In the genomic region with DNA sequence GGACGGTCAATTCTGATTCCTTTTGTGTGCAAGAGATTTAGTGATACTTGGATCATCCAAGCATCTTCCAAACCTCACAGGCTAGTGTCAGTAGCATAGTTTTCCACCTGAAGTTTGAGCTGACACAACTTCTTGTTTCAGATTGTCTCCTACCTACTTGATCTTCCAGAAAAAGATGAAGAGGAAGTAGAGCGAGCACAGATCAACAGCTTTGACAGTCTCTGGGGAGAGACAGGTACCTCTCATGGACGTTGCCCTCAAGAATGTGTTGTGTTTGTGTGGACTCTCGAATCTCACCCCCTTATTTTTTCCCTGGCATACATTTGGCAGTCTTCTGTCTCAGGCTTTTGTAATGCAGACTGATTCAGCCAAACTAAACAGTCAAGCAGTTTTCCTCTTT, we compare ENCODE assay signal across 14 cellular contexts. TPM values are rescaled to one million over a fixed set of nuclear protein-coding genes. Genes with fewer than 3 reads are reported as not detected.
DNase-seq lines count a peak whose midpoint lies in the region; ATAC-seq and TF ChIP-seq lines count a peak whose summit lies in the region.
"Had no signal": no experiment of that assay in that cellular context is flagged by ENCODE, and none has a peak within 500 bp of the region (broad histone marks: within the 10 kb centered on the region; RNA-seq: fewer than 3 reads in every experiment).

No MANE protein-coding gene starts in this region.

- H3K27me3 ChIP-seq in IMR-90 (ENCODE audit: control insufficient read depth, insufficient read depth, low read length) = no peaks in the 10 kb centered on the region
- H3K27me3 ChIP-seq: tibial artery had no signal

- no peak overlapping the region for H4K91ac ChIP-seq in IMR-90 (ENCODE audit: insufficient read depth, low read depth, low read length)

- no peak overlapping the region for H3K18ac ChIP-seq in IMR-90 (ENCODE audit: low read depth, low read length)

- H2BK120ac ChIP-seq in IMR-90 (ENCODE audit: low read depth, low read length) = no peak overlapping the region

- no peak overlapping the region; the same call in 1 of the 2 replicates for H4K5ac ChIP-seq in IMR-90 (ENCODE audit: low read depth, low read length)

- H4K20me1 ChIP-seq in IMR-90 (ENCODE audit: insufficient read depth, low read length) = peaks cover 4% of the 10 kb centered on the region; the same call in 1 of the 2 replicates

- no CpG with 5 or more reads among the region's 4 CpGs for WGBS in IMR-90 (ENCODE audit: extremely low coverage in 2 of 2, insufficient read length in 1 of 2), 2 experiments

- no peak overlapping the region; the same call in 1 of the 2 replicates for H2AK5ac ChIP-seq in IMR-90 (ENCODE audit: low read depth, low read length)

- no peak overlapping the region for H2BK20ac ChIP-seq in IMR-90 (ENCODE audit: low read depth, low read length)

- TF ChIP-seq CTCF in IMR-90 (conservative IDR thresholded peaks at IDR 0.05; ENCODE audit: low read depth, low read length) = no peak
- TF ChIP-seq CTCF in astrocyte of the spinal cord (IDR thresholded peaks at IDR 0.05; ENCODE audit: low read depth, low read length) = no peak

- peak overlapping the region; percentile 29; the same call in 1 of the 2 replicates for H3K14ac ChIP-seq in IMR-90 (replicated peaks; ENCODE audit: low read depth, low read length)

- no peaks in the 10 kb centered on the region for H3K9me3 Mint-ChIP-seq in stimulated activated naive B cell treated with anti-CD40 and anti-IgM and Interleukin-4, amounts not matched to agents 10 μg/mL and 1 μg/mL and 100 μg/mL, for 72 hours
- H3K9me3 Mint-ChIP-seq in activated CD4-positive, alpha-beta T cell treated with anti-CD3 and anti-CD28 coated beads, Interleukin-2, amount 10 ng/mL, durations not matched to agents 24 days and 14 days = no peaks in the 10 kb centered on the region
- H3K9me3 Mint-ChIP-seq in activated CD8-positive, alpha-beta memory T cell treated with anti-CD3 and anti-CD28 coated beads, Interleukin-2, amount 10 ng/mL, durations not matched to agents 7 days and 5 days (ENCODE audit: low read depth) = no peaks in the 10 kb centered on the region
- H3K9me3 Mint-ChIP-seq: activated CD4-positive, alpha-beta memory T cell treated with anti-CD3 and anti-CD28 coated beads for 36 hours; stimulated activated effector memory CD8-positive, alpha-beta T cell treated with anti-CD3 and anti-CD28 coated beads, Interleukin-12 subunit alpha, Interleukin-12 subunit beta, amount 100 ng/mL, for 72 hours had no signal

- no peak overlapping the region for H3K4me3 Mint-ChIP-seq in stimulated activated naive B cell treated with anti-CD40 and anti-IgM and Interleukin-4, amounts not matched to agents 10 μg/mL and 1 μg/mL and 100 μg/mL, for 72 hours
- H3K4me3 Mint-ChIP-seq in activated CD4-positive, alpha-beta T cell treated with anti-CD3 and anti-CD28 coated beads, Interleukin-2, amount 10 ng/mL, durations not matched to agents 24 days and 14 days = no peak overlapping the region
- H3K4me3 Mint-ChIP-seq in activated CD8-positive, alpha-beta memory T cell treated with anti-CD3 and anti-CD28 coated beads, Interleukin-2, amount 10 ng/mL, durations not matched to agents 7 days and 5 days = no peak overlapping the region
- H3K4me3 Mint-ChIP-seq: activated CD4-positive, alpha-beta memory T cell treated with anti-CD3 and anti-CD28 coated beads for 36 hours; stimulated activated effector memory CD8-positive, alpha-beta T cell treated with anti-CD3 and anti-CD28 coated beads, Interleukin-12 subunit alpha, Interleukin-12 subunit beta, amount 100 ng/mL, for 72 hours had no signal

- in situ Hi-C loops in IMR-90 (cut with MboI; ENCODE audit: low sequenced_read_pairs) (loop anchor here (10.0 kb wide), 1 partner anchor 704 kb away; no protein-coding TSS in a partner anchor), astrocyte of the spinal cord (cut with HindIII; ENCODE audit: low sequenced_read_pairs) (no loop called here)

- H3K27me3 Mint-ChIP-seq in stimulated activated naive B cell treated with anti-CD40 and anti-IgM and Interleukin-4, amounts not matched to agents 10 μg/mL and 1 μg/mL and 100 μg/mL, for 72 hours = no peaks in the 10 kb centered on the region
- H3K27me3 Mint-ChIP-seq in activated CD4-positive, alpha-beta T cell treated with anti-CD3 and anti-CD28 coated beads, Interleukin-2, amount 10 ng/mL, durations not matched to agents 24 days and 14 days = peaks cover 11% of the 10 kb centered on the region
- H3K27me3 Mint-ChIP-seq in activated CD8-positive, alpha-beta memory T cell treated with anti-CD3 and anti-CD28 coated beads, Interleukin-2, amount 10 ng/mL, durations not matched to agents 7 days and 5 days = no peaks in the 10 kb centered on the region
- H3K27me3 Mint-ChIP-seq: activated CD4-positive, alpha-beta memory T cell treated with anti-CD3 and anti-CD28 coated beads for 36 hours had no signal

- H3K23ac ChIP-seq in IMR-90 (ENCODE audit: low read depth, low read length) = peak overlapping the region; percentile 10; the same call in 1 of the 2 replicates

- intact Hi-C loops in IMR-90 (cut with micrococcal nuclease) = loop anchor here (5.0 kb wide), 1 partner anchor 46 kb away; no protein-coding TSS in a partner anchor
- intact Hi-C loops in activated CD4-positive, alpha-beta T cell treated with anti-CD3 and anti-CD28 coated beads, Interleukin-2, amount 10 ng/mL, durations not matched to agents 24 days and 14 days (cut with micrococcal nuclease) = no loop called here

- no peak overlapping the region for H3K9ac ChIP-seq in IMR-90 (ENCODE audit: low read depth, low read length)

- no peak overlapping the region for H2AK9ac ChIP-seq in IMR-90 (replicated peaks; ENCODE audit: low read depth, low read length, poor library complexity)

- POLR2A ChIA-PET in IMR-90 (lab: Charles Lee; ENCODE audit: unreplicated experiment) = no interaction called here

- H3K4me3 ChIP-seq in IMR-90 (ENCODE audit: insufficient read depth, low read depth, low read length) (no peak overlapping the region), astrocyte of the spinal cord (ENCODE audit: low read depth, low read length) (no peak overlapping the region)
- H3K4me3 ChIP-seq: tibial artery had no signal

- peaks cover 14% of the 10 kb centered on the region for H3K36me3 ChIP-seq in IMR-90 (ENCODE audit: control insufficient read depth, insufficient read depth, low read length)

- no peak overlapping the region for H3K27ac Mint-ChIP-seq in stimulated activated naive B cell treated with anti-CD40 and anti-IgM and Interleukin-4, amounts not matched to agents 10 μg/mL and 1 μg/mL and 100 μg/mL, for 72 hours
- H3K27ac Mint-ChIP-seq in activated CD4-positive, alpha-beta T cell treated with anti-CD3 and anti-CD28 coated beads, Interleukin-2, amount 10 ng/mL, durations not matched to agents 24 days and 14 days = no peak overlapping the region
- no peak overlapping the region for H3K27ac Mint-ChIP-seq in activated CD8-positive, alpha-beta memory T cell treated with anti-CD3 and anti-CD28 coated beads, Interleukin-2, amount 10 ng/mL, durations not matched to agents 7 days and 5 days
- H3K27ac Mint-ChIP-seq: activated CD4-positive, alpha-beta memory T cell treated with anti-CD3 and anti-CD28 coated beads for 36 hours; stimulated activated effector memory CD8-positive, alpha-beta T cell treated with anti-CD3 and anti-CD28 coated beads, Interleukin-12 subunit alpha, Interleukin-12 subunit beta, amount 100 ng/mL, for 72 hours had no signal

- no peak for TF ChIP-seq RAD21 in IMR-90 (IDR thresholded peaks at IDR 0.05; ENCODE audit: low read length)

- peak overlapping the region; percentile 41; the same call in 1 of the 2 replicates for H3K4me2 ChIP-seq in IMR-90 (ENCODE audit: low read depth, low read length)

- ATAC-seq in IMR-90 (ENCODE audit: low read depth) (peak; percentile 10; the same call in 1 of the 2 replicates), HG02852 (IDR thresholded peaks at IDR 0.05; ENCODE audit: unreplicated experiment) (no peak)
- ATAC-seq in stimulated activated naive B cell treated with anti-CD40 and anti-IgM and Interleukin-4, amounts not matched to agents 10 μg/mL and 1 μg/mL and 100 μg/mL, for 72 hours (replicated peaks) = peak; percentile 57 to 64
- ATAC-seq in activated CD8-positive, alpha-beta memory T cell treated with anti-CD3 and anti-CD28 coated beads, Interleukin-2, amount 10 ng/mL, durations not matched to agents 7 days and 5 days = no peak
- ATAC-seq: stimulated activated effector memory CD8-positive, alpha-beta T cell treated with anti-CD3 and anti-CD28 coated beads, Interleukin-12 subunit alpha, Interleukin-12 subunit beta, amount 100 ng/mL, for 72 hours had no signal

- no peak overlapping the region for H3K56ac ChIP-seq in IMR-90 (ENCODE audit: extremely low read depth, insufficient read depth, low read length)

- peak overlapping the region; percentile 57; the same call in 1 of the 2 replicates for H3K27ac ChIP-seq in IMR-90 (ENCODE audit: insufficient read depth, low read length)
- H3K27ac ChIP-seq: tibial artery had no signal

- peak overlapping the region in 1 of 2 experiments; percentile 3; a peak in 1 of 4 replicates for H4K8ac ChIP-seq in IMR-90 (ENCODE audit: low read depth in 2 of 2, low read length in 2 of 2)

- peaks cover 0 to 3% of the 10 kb centered on the region in 2 donors for H3K36me3 Mint-ChIP-seq in stimulated activated naive B cell treated with anti-CD40 and anti-IgM and Interleukin-4, amounts not matched to agents 10 μg/mL and 1 μg/mL and 100 μg/mL, for 72 hours
- H3K36me3 Mint-ChIP-seq in activated CD4-positive, alpha-beta T cell treated with anti-CD3 and anti-CD28 coated beads, Interleukin-2, amount 10 ng/mL, durations not matched to agents 24 days and 14 days (ENCODE audit: low read depth) = no peaks in the 10 kb centered on the region
- H3K36me3 Mint-ChIP-seq in activated CD8-positive, alpha-beta memory T cell treated with anti-CD3 and anti-CD28 coated beads, Interleukin-2, amount 10 ng/mL, durations not matched to agents 7 days and 5 days = no peaks in the 10 kb centered on the region

- CTCF ChIA-PET in IMR-90 (lab: Yijun Ruan, JAX) = no interaction called here
- CTCF ChIA-PET in activated CD8-positive, alpha-beta memory T cell treated with anti-CD3 and anti-CD28 coated beads, Interleukin-2, amount 10 ng/mL, durations not matched to agents 7 days and 5 days (lab: Charles Lee) = interaction anchor here (2.2 kb wide), 1 partner anchor 8 kb away, joined by 10 read pairs; no protein-coding TSS in a partner anchor

- H3K4me1 ChIP-seq in IMR-90 (ENCODE audit: control insufficient read depth, insufficient read depth, low read length) = peaks cover 23% of the 10 kb centered on the region

- DNase-seq in IMR-90 = peak; percentile 29
- DNase-seq in astrocyte of the spinal cord (ENCODE audit: low read depth, low spot score) = peak; percentile 16
- peak; percentile 37 for DNase-seq in germinal center (ENCODE audit: low spot score)
- DNase-seq in stimulated activated naive B cell treated with anti-CD40 and anti-IgM and Interleukin-4, amounts not matched to agents 10 μg/mL and 1 μg/mL and 100 μg/mL, for 72 hours = no peak
- DNase-seq in activated CD4-positive, alpha-beta T cell treated with anti-CD3 and anti-CD28 coated beads, Interleukin-2, amount 10 ng/mL, durations not matched to agents 24 days and 14 days = no peak
- DNase-seq in activated CD8-positive, alpha-beta memory T cell treated with anti-CD3 and anti-CD28 coated beads, Interleukin-2, amount 10 ng/mL, durations not matched to agents 7 days and 5 days = no peak
- DNase-seq: activated CD4-positive, alpha-beta memory T cell treated with anti-CD3 and anti-CD28 coated beads for 36 hours; activated naive CD4-positive, alpha-beta T cell treated with Interleukin-2 at 50 U/mL for 16 hours; activated T-cell treated with anti-CD3 and anti-CD28 coated beads, Interleukin-2, amount 50 U/mL, for 1 hour; KG1; NCI-H1930; tibial artery had no signal

- H2BK5ac ChIP-seq in IMR-90 (ENCODE audit: low read depth, low read length, poor library complexity, severe bottlenecking) = no peak overlapping the region

- no TSS peak for BruUV-seq in IMR-90 (replicated peaks; lab: Mats Ljungman, UMichigan)

- no peaks in the 10 kb centered on the region for H3K9me3 ChIP-seq in IMR-90 (ENCODE audit: control insufficient read depth, insufficient read depth, low read length)
- H3K9me3 ChIP-seq: tibial artery had no signal

- dilution Hi-C loops in IMR-90 (cut with HindIII; ENCODE audit: low sequenced_read_pairs, unreplicated experiment) = no loop called here

- peak overlapping the region; percentile 6; the same call in 1 of the 2 replicates for H3K4ac ChIP-seq in IMR-90 (ENCODE audit: low read depth, low read length)

- H3K4me1 Mint-ChIP-seq in stimulated activated naive B cell treated with anti-CD40 and anti-IgM and Interleukin-4, amounts not matched to agents 10 μg/mL and 1 μg/mL and 100 μg/mL, for 72 hours = peaks cover 13 to 22% of the 10 kb centered on the region in 2 donors
- H3K4me1 Mint-ChIP-seq in activated CD4-positive, alpha-beta T cell treated with anti-CD3 and anti-CD28 coated beads, Interleukin-2, amount 10 ng/mL, durations not matched to agents 24 days and 14 days = no peaks in the 10 kb centered on the region
- peaks cover 15% of the 10 kb centered on the region for H3K4me1 Mint-ChIP-seq in activated CD8-positive, alpha-beta memory T cell treated with anti-CD3 and anti-CD28 coated beads, Interleukin-2, amount 10 ng/mL, durations not matched to agents 7 days and 5 days
- H3K4me1 Mint-ChIP-seq: stimulated activated effector memory CD8-positive, alpha-beta T cell treated with anti-CD3 and anti-CD28 coated beads, Interleukin-12 subunit alpha, Interleukin-12 subunit beta, amount 100 ng/mL, for 72 hours had no signal

- TF ChIP-seq POLR2A in IMR-90 (IDR thresholded peaks at IDR 0.05; ENCODE audit: low read depth, low read length) = no peak

- H3K79me1 ChIP-seq in IMR-90 (ENCODE audit: low read depth in 1 of 2, low read length in 2 of 2) = peaks cover 0 to 15% of the 10 kb centered on the region in 2 experiments; a peak in 3 of 4 replicates

- no peak overlapping the region for H2BK15ac ChIP-seq in IMR-90 (ENCODE audit: low read depth, low read length)

- H2AFZ ChIP-seq in IMR-90 (replicated peaks; ENCODE audit: low read length, poor library complexity) = no peak overlapping the region

- H3K9me1 ChIP-seq in IMR-90 (ENCODE audit: insufficient read depth, low read length) = peaks cover 20% of the 10 kb centered on the region

RNA-seq across cellular contexts. Expression of a gene that starts 47.4 kb away (rescaled TPM):
- total RNA-seq in IMR-90 (2012; rRNA removed) = 1.1 and 2.5 TPM in 2 replicates
- 3.0 and 3.8 TPM in 2 replicates for polyA plus RNA-seq in IMR-90 (2012; rRNA removed)
- polyA plus RNA-seq in IMR-90 (2012; cell fraction: cytosol; rRNA removed) = 1.8 and 5.0 TPM in 2 replicates
- 2.9 and 8.1 TPM in 2 replicates for polyA plus RNA-seq in IMR-90 (2012; cell fraction: nucleus; rRNA removed; ENCODE audit: low replicate concordance)
- total RNA-seq in activated CD4-positive, alpha-beta T cell treated with anti-CD3 and anti-CD28 coated beads, Interleukin-2, amount 10 ng/mL, durations not matched to agents 24 days and 14 days = 1.7 and 2.0 TPM in 2 replicates
- total RNA-seq in activated CD8-positive, alpha-beta memory T cell treated with anti-CD3 and anti-CD28 coated beads, Interleukin-2, amount 10 ng/mL, durations not matched to agents 7 days and 5 days = 10 to 100 TPM in 1 of 2 experiments, 1 to 10 TPM in 1; 2.2 to 13.6 TPM

Comparison
In these comparisons a context has a peak if more than half of its experiments do, and no peak if none do; other contexts are left out.
1. ATAC-seq: peak in IMR-90 (single experiment) and stimulated activated naive B cell treated with anti-CD40 and anti-IgM and Interleukin-4, amounts not matched to agents 10 μg/mL and 1 μg/mL and 100 μg/mL, for 72 hours (2 of 2); none in activated CD8-positive, alpha-beta memory T cell treated with anti-CD3 and anti-CD28 coated beads, Interleukin-2, amount 10 ng/mL, durations not matched to agents 7 days and 5 days (single experiment) and HG02852 (single experiment).
2. DNase-seq: peak in IMR-90 (single experiment), astrocyte of the spinal cord (single experiment) and germinal center (single experiment); none in stimulated activated naive B cell treated with anti-CD40 and anti-IgM and Interleukin-4, amounts not matched to agents 10 μg/mL and 1 μg/mL and 100 μg/mL, for 72 hours (single experiment), activated CD4-positive, alpha-beta T cell treated with anti-CD3 and anti-CD28 coated beads, Interleukin-2, amount 10 ng/mL, durations not matched to agents 24 days and 14 days (single experiment) and activated CD8-positive, alpha-beta memory T cell treated with anti-CD3 and anti-CD28 coated beads, Interleukin-2, amount 10 ng/mL, durations not matched to agents 7 days and 5 days (single experiment).